Comparison of ENCODE assay signal across 29 cellular contexts in the genomic region with DNA sequence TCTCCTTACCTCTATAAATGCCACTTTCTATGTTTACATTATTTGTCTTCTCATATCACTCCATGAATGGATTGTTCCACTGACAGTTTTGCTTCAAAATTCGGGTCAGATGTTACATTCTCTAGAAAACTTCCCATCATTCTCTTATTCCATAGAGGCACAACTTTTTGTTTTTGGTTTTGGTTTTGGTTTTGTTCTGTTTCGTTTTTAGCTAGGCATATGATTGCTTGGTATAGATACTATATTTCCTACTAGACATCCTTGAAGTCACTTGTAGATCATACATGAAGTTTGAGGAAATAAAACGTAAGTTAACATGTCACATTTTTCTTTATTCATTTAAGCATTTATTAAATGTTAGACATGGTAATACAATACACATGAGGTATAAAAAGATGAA.
"Had no signal": no experiment of that assay in that cellular context is flagged by ENCODE, and none has a peak within 500 bp of the region (broad histone marks: within the 10 kb centered on the region; RNA-seq: fewer than 3 reads in every experiment).

No MANE protein-coding gene starts in this region.

- H3K4me2 ChIP-seq: hepatocyte had no signal

- H3K36me3 ChIP-seq: ascending aorta, brain microvascular endothelial cell, left lung, neutrophil, ovary, prostate gland, transverse colon, uterus had no signal

- H3K4me1 Mint-ChIP-seq: stimulated activated naive B cell treated with anti-CD40 and anti-IgM and Interleukin-4, amounts not matched to agents 10 μg/mL and 1 μg/mL and 100 μg/mL, for 72 hours had no signal

- ATAC-seq: activated naive CD4-positive, alpha-beta T cell treated with anti-CD3 and anti-CD28 coated beads, Interleukin-2, amount 50 U/mL, for 72 hours; left lung; stimulated activated naive B cell treated with anti-CD40 and anti-IgM and Interleukin-4, amounts not matched to agents 10 μg/mL and 1 μg/mL and 100 μg/mL, for 72 hours had no signal

- H3K27me3 ChIP-seq: ascending aorta, brain microvascular endothelial cell, hepatocyte, left lung, neutrophil, ovary, transverse colon, uterus had no signal

- DNase-seq: activated CD4-positive, alpha-beta T cell treated with anti-CD3 and anti-CD28 coated beads for 4 hours; activated CD4-positive, alpha-beta T cell treated with anti-CD3 and anti-CD28 coated beads, Interleukin-2, amount 50 U/mL, for 48 hours; activated CD4-positive, CD25-positive, alpha-beta regulatory T cell; activated gamma-delta T cell treated with Interleukin-2 at 50 U/mL for 16 hours; activated T-cell treated with anti-CD3 and anti-CD28 coated beads for 4 hours; brain microvascular endothelial cell; caudate nucleus; dermis blood vessel endothelial cell; effector CD8-positive, alpha-beta T cell; foreskin melanocyte; glutamatergic neuron; kidney glomerular epithelial cell; left lung; ovary; stimulated activated CD4-positive, alpha-beta T cell treated with anti-CD3 and anti-CD28 coated beads, Interleukin-2, amount 100 ng/mL, for 48 hours; stimulated activated CD8-positive, alpha-beta memory T cell treated with anti-CD3 and anti-CD28 coated beads, Interleukin-4, amount 100 ng/mL, for 48 hours; stimulated activated naive B cell treated with anti-CD40 and anti-IgM and Interleukin-4, amounts not matched to agents 10 μg/mL and 1 μg/mL and 100 μg/mL, for 72 hours; T-helper 9 cell; transverse colon; uterus had no signal

- H3K9me3 ChIP-seq: ascending aorta, left lung, neutrophil, ovary, prostate gland, transverse colon, uterus had no signal

- H3K27ac ChIP-seq: ascending aorta, brain microvascular endothelial cell, hepatocyte, left lung, neutrophil, ovary, prostate gland, transverse colon, uterus had no signal

- H3K36me3 Mint-ChIP-seq: activated naive CD4-positive, alpha-beta T cell treated with anti-CD3 and anti-CD28 coated beads, Interleukin-2, amount 50 U/mL, for 72 hours; mesothelial cell of epicardium; stimulated activated naive B cell treated with anti-CD40 and anti-IgM and Interleukin-4, amounts not matched to agents 10 μg/mL and 1 μg/mL and 100 μg/mL, for 72 hours had no signal

- H3K4me3 ChIP-seq: ascending aorta, hepatocyte, left lung, lung, ovary, prostate gland, transverse colon, uterus had no signal

- H3K9me3 Mint-ChIP-seq: activated T-helper 1 cell treated with anti-CD3 and anti-CD28 coated beads, Interleukin-12 subunit alpha, Interleukin-12 subunit beta, Interleukin-2, Interleukin-4 antibody, amounts not matched to agents 30 ng/mL and 10 ng/mL and 1 ng/mL, durations not matched to agents 14 hours and 24 hours and 36 hours; nephron had no signal

- H3K4me3 Mint-ChIP-seq: activated T-helper 1 cell treated with anti-CD3 and anti-CD28 coated beads, Interleukin-12 subunit alpha, Interleukin-12 subunit beta, Interleukin-2, Interleukin-4 antibody, amounts not matched to agents 30 ng/mL and 10 ng/mL and 1 ng/mL, durations not matched to agents 14 hours and 24 hours and 36 hours; mesothelial cell of epicardium; nephron; stimulated activated naive B cell treated with anti-CD40 and anti-IgM and Interleukin-4, amounts not matched to agents 10 μg/mL and 1 μg/mL and 100 μg/mL, for 72 hours had no signal

- H3K27me3 Mint-ChIP-seq: stimulated activated naive B cell treated with anti-CD40 and anti-IgM and Interleukin-4, amounts not matched to agents 10 μg/mL and 1 μg/mL and 100 μg/mL, for 72 hours had no signal

- H3K79me2 ChIP-seq: hepatocyte had no signal

- H2AFZ ChIP-seq: hepatocyte had no signal

- H3K4me1 ChIP-seq: ascending aorta, left lung, prostate gland, transverse colon, uterus had no signal

- H3K27ac Mint-ChIP-seq: activated naive CD4-positive, alpha-beta T cell treated with anti-CD3 and anti-CD28 coated beads, Interleukin-2, amount 50 U/mL, for 72 hours; activated T-helper 1 cell treated with anti-CD3 and anti-CD28 coated beads, Interleukin-12 subunit alpha, Interleukin-12 subunit beta, Interleukin-2, Interleukin-4 antibody, amounts not matched to agents 30 ng/mL and 10 ng/mL and 1 ng/mL, durations not matched to agents 14 hours and 24 hours and 36 hours; mesothelial cell of epicardium; nephron; stimulated activated naive B cell treated with anti-CD40 and anti-IgM and Interleukin-4, amounts not matched to agents 10 μg/mL and 1 μg/mL and 100 μg/mL, for 72 hours had no signal
